In the genomic region with DNA sequence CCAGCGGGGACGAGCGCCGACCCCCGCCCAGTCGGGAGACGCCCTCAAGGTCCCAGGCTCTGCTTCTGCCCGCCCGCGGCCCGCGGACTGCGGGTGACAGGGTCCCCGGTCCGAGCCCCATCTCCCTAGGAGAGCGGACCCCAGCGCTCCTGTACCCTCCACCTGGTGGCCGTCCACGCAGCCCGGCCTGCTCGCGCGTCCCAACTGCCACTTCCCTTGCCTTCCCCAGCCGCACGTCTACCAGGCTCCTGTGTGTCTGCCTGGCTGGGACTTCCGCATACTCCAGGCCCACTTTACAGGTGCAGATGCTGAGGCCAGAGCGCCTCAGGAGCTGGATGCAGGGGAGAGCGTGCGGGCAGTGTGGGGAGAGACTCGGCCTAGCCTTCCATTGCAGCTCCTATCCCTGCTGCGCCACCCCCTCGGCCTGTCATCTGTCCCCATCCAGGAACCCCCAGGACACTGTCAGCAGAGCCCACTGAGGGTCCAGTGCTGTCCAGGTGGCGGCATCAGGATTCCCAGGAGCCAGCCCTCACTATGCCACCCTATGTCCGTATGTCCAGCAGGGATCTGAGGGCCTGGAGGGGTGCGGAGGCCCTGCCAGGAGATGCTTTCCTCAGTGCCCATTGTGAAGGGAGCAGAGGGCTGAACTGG, we compare ENCODE assay signal across 8 cellular contexts. TPM values are rescaled to one million over a fixed set of nuclear protein-coding genes. Genes with fewer than 3 reads are reported as not detected.
DNase-seq lines count a peak whose midpoint lies in the region; ATAC-seq and TF ChIP-seq lines count a peak whose summit lies in the region.

No MANE protein-coding gene starts in this region.

- 53% methylated on average over 23 to 24 of the region's 35 CpGs for WGBS in lower leg skin, 2 donors

- H4K20me1 ChIP-seq in BLaER1 = no peaks in the 10 kb centered on the region

- H3K4me1 Mint-ChIP-seq in type B pancreatic cell (ENCODE audit: unreplicated experiment) = peaks cover 4% of the 10 kb centered on the region

- H3K27ac Mint-ChIP-seq in type B pancreatic cell = peak overlapping the region; percentile 64

- in situ Hi-C loops in brain microvascular endothelial cell (cut with HindIII; ENCODE audit: low pct_ligation_motif_present, low sequenced_read_pairs) = no loop called here

- peaks cover 2% of the 10 kb centered on the region for H3K27me3 Mint-ChIP-seq in type B pancreatic cell

- no peak for TF ChIP-seq POLR2A in lower leg skin (IDR thresholded peaks at IDR 0.05)

- no peaks in the 10 kb centered on the region for H3K9me3 ChIP-seq in BLaER1

- TF ChIP-seq CTCF in brain microvascular endothelial cell (IDR thresholded peaks at IDR 0.05; ENCODE audit: low read depth, low read length, missing control alignments) (peak; percentile 22), lower leg skin (IDR thresholded peaks at IDR 0.05) (no peak), type B pancreatic cell (conservative IDR thresholded peaks at IDR 0.05) (no peak)

- H3K27ac ChIP-seq in BLaER1 (peak overlapping the region; percentile 91), brain microvascular endothelial cell (no peak overlapping the region)

- H3K36me3 ChIP-seq in BLaER1 = no peaks in the 10 kb centered on the region
- no peaks in the 10 kb centered on the region for H3K36me3 ChIP-seq in brain microvascular endothelial cell (replicated peaks)

- peaks cover 27% of the 10 kb centered on the region for H3K4me1 ChIP-seq in BLaER1

- H3K4me3 Mint-ChIP-seq in type B pancreatic cell = peak overlapping the region; percentile 85

- peak; percentile 8 for ATAC-seq in HG03354 (IDR thresholded peaks at IDR 0.05; ENCODE audit: poor library complexity, severe bottlenecking, unreplicated experiment)
- ATAC-seq in GM18519 (IDR thresholded peaks at IDR 0.05; ENCODE audit: low FRiP score, unreplicated experiment) = no peak

- intact Hi-C loops in lower leg skin (cut with DNase I; ENCODE audit: low total_unique reads) = loop anchor here (5.0 to 10.0 kb wide), 2 partner anchors 80 to 283 kb away; no protein-coding TSS in a partner anchor

- DNase-seq in brain microvascular endothelial cell = no peak
- DNase-seq in lower leg skin (ENCODE audit: low spot score in 2 of 2) = no peak
- no peak for DNase-seq in type B pancreatic cell (ENCODE audit: extremely low spot score, unreplicated experiment)
- no peak for DNase-seq in NCI-H1092 (lab: John Stamatoyannopoulos, UW)
- DNase-seq in inferior parietal cortex (ENCODE audit: extremely low spot score) = no peak

- no peaks in the 10 kb centered on the region for H3K36me3 Mint-ChIP-seq in type B pancreatic cell

- H3K27me3 ChIP-seq in BLaER1 = no peaks in the 10 kb centered on the region
- H3K27me3 ChIP-seq in brain microvascular endothelial cell (replicated peaks) = no peaks in the 10 kb centered on the region

- H3K4me3 ChIP-seq in BLaER1 (peak overlapping the region; percentile 86), brain microvascular endothelial cell (ENCODE audit: low read depth, low read length) (peak overlapping the region; percentile 58), lower leg skin (ENCODE audit: low read depth, poor library complexity, severe bottlenecking) (peak overlapping the region; percentile 77)

- no peaks in the 10 kb centered on the region for H3K9me3 Mint-ChIP-seq in type B pancreatic cell

- peak overlapping the region; percentile 89 for H3K9ac ChIP-seq in BLaER1

- H3K4me2 ChIP-seq in BLaER1 = peak overlapping the region; percentile 97

RNA-seq across cellular contexts. Expression of a gene that starts 8.0 kb away (rescaled TPM):
- total RNA-seq in lower leg skin = 100 to 1,000 TPM in 1 of 4 donors, 10 to 100 TPM in 3; 64.6 to 135 (median 69.4) TPM
- 31.4 and 46.6 TPM in 2 replicates for total RNA-seq in type B pancreatic cell (ENCODE audit: low replicate concordance)
